In the genomic region with DNA sequence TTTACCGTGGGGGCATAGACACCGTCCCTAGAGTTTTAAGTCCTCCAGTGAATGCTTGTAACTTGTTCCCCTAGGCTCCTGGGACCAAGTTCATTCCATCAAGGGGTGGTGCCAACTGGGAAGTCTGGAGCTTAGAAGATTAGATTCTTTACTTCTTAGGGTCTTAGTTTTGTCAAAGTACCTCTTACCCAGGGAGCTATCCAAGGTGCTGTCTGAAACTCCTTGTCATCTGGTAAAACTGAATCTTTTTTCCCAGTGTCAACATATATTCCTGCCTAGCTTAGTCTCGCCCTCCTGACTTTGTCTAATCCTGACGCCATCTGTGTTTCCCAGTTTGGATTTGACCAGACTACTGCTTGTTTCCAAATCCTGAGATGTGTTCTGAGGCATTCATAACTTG, we compare ENCODE assay signal across 14 cellular contexts. TPM values are rescaled to one million over a fixed set of nuclear protein-coding genes. Genes with fewer than 3 reads are reported as not detected.
DNase-seq lines count a peak whose midpoint lies in the region; TF ChIP-seq lines count a peak whose summit lies in the region.
"Had no signal": no experiment of that assay in that cellular context is flagged by ENCODE, and none has a peak within 500 bp of the region (broad histone marks: within the 10 kb centered on the region; RNA-seq: fewer than 3 reads in every experiment).

No MANE protein-coding gene starts in this region.

- CTCF ChIA-PET in CD4-positive, alpha-beta memory T cell (lab: Charles Lee; ENCODE audit: partially characterized antibody): interaction anchor here (2.7 kb wide), 1 partner anchor 25 kb away, joined by 10 read pairs; no protein-coding TSS in a partner anchor

- H3K27ac ChIP-seq in CD4-positive, alpha-beta memory T cell (ENCODE audit: low read depth, low read length): no peak overlapping the region
- H3K27ac ChIP-seq: HL-60 had no signal

- no peaks in the 10 kb centered on the region for H3K27me3 ChIP-seq in CD4-positive, alpha-beta memory T cell (ENCODE audit: insufficient read depth, low read length)
- no peaks in the 10 kb centered on the region for H3K27me3 ChIP-seq in BE2C

- H3K4me3 ChIP-seq in choroid plexus epithelial cell (ENCODE audit: low read depth, low read length) (no peak overlapping the region), BE2C (ENCODE audit: low read depth, low read length) (no peak overlapping the region)
- H3K4me3 ChIP-seq in CD4-positive, alpha-beta memory T cell (ENCODE audit: low read length in 2 of 2): no peak overlapping the region

- H3K36me3 ChIP-seq in CD4-positive, alpha-beta memory T cell (ENCODE audit: insufficient read depth, low read length): no peaks in the 10 kb centered on the region
- no peaks in the 10 kb centered on the region for H3K36me3 ChIP-seq in BE2C

- no peak overlapping the region for H3K4me3 Mint-ChIP-seq in CD4-positive, alpha-beta memory T cell
- H3K4me3 Mint-ChIP-seq: activated naive CD8-positive, alpha-beta T cell; effector memory CD8-positive, alpha-beta T cell; T-helper 1 cell treated with Interleukin-12 subunit alpha and Interleukin-12 subunit beta and Interleukin-4 antibody, amounts not matched to agents 30 μg/mL and 1 μg/mL, for 36 hours had no signal

- peaks cover 0 to 5% (median 0%) of the 10 kb centered on the region in 4 donors for H3K4me1 Mint-ChIP-seq in CD4-positive, alpha-beta memory T cell

- DNase-seq in ELR (ENCODE audit: low read depth): peak; percentile 34
- peak; percentile 98 for DNase-seq in NCI-H82 (lab: John Stamatoyannopoulos, UW)
- peak; percentile 61 for DNase-seq in choroid plexus epithelial cell (ENCODE audit: low read depth)
- DNase-seq in myocyte (ENCODE audit: low read depth): peak; percentile 69
- DNase-seq in CD4-positive, alpha-beta memory T cell: no peak
- no peak for DNase-seq in NCI-H1105 treated with DMSO at 0.1 percent for 48 hours (lab: John Stamatoyannopoulos, UW)
- DNase-seq in BE2C: no peak
- no peak for DNase-seq in stimulated activated CD4-positive, alpha-beta T cell treated with anti-CD3 and anti-CD28 coated beads, Interleukin-15, amount 100 ng/mL, for 24 hours
- DNase-seq: activated CD8-positive, alpha-beta memory T cell treated with anti-CD3 and anti-CD28 coated beads for 24 hours; effector memory CD8-positive, alpha-beta T cell; NCI-H1436 had no signal

- no peak overlapping the region for H3K27ac Mint-ChIP-seq in CD4-positive, alpha-beta memory T cell
- H3K27ac Mint-ChIP-seq: activated naive CD8-positive, alpha-beta T cell; effector memory CD8-positive, alpha-beta T cell; T-helper 1 cell treated with Interleukin-12 subunit alpha and Interleukin-12 subunit beta and Interleukin-4 antibody, amounts not matched to agents 30 μg/mL and 1 μg/mL, for 36 hours had no signal

- POLR2A ChIA-PET in CD4-positive, alpha-beta memory T cell (lab: Charles Lee; ENCODE audit: partially characterized antibody): no interaction called here

- no peaks in the 10 kb centered on the region for H3K36me3 Mint-ChIP-seq in CD4-positive, alpha-beta memory T cell
- H3K36me3 Mint-ChIP-seq: activated naive CD8-positive, alpha-beta T cell had no signal

- no peaks in the 10 kb centered on the region for H3K9me3 ChIP-seq in CD4-positive, alpha-beta memory T cell (ENCODE audit: control insufficient read depth in 1 of 2, low read length in 2 of 2)
- H3K9me3 ChIP-seq in BE2C: no peaks in the 10 kb centered on the region

- H3K9me3 Mint-ChIP-seq in CD4-positive, alpha-beta memory T cell: peaks cover 0 to 4% (median 0%) of the 10 kb centered on the region in 8 donors
- H3K9me3 Mint-ChIP-seq: effector memory CD8-positive, alpha-beta T cell; T-helper 1 cell treated with Interleukin-12 subunit alpha and Interleukin-12 subunit beta and Interleukin-4 antibody, amounts not matched to agents 30 μg/mL and 1 μg/mL, for 36 hours had no signal

- H3K4me1 ChIP-seq in CD4-positive, alpha-beta memory T cell (ENCODE audit: insufficient read depth, low read length): no peaks in the 10 kb centered on the region
- H3K4me1 ChIP-seq in BE2C: peaks cover 7% of the 10 kb centered on the region

- TF ChIP-seq CTCF in choroid plexus epithelial cell (conservative IDR thresholded peaks at IDR 0.05; ENCODE audit: low read depth, low read length) (no peak), BE2C (IDR thresholded peaks at IDR 0.05; ENCODE audit: low read depth, low read length) (no peak)

- H3K27me3 Mint-ChIP-seq in CD4-positive, alpha-beta memory T cell: peaks cover 5 to 13% of the 10 kb centered on the region in 2 donors

- intact Hi-C loops in CD4-positive, alpha-beta memory T cell (cut with micrococcal nuclease): no loop called here

RNA-seq across cellular contexts. Expression of a gene that starts 41.6 kb away (rescaled TPM):
- 93.5 and 163 TPM in 2 replicates for total RNA-seq in myocyte
- 41.9 TPM for polyA plus RNA-seq in myocyte (2012)
- total RNA-seq in CD4-positive, alpha-beta memory T cell: not detected
- polyA plus RNA-seq in CD4-positive, alpha-beta memory T cell: not detected
- polyA plus RNA-seq in BE2C (2012; ENCODE audit: insufficient read depth, insufficient read length, low read depth): not detected

Comparison
In these comparisons a context has a peak if more than half of its experiments do, and no peak if none do; other contexts are left out.
1. DNase-seq: peak in ELR (single experiment), NCI-H82 (single experiment), choroid plexus epithelial cell (single experiment) and myocyte (single experiment); none in CD4-positive, alpha-beta memory T cell (0 of 5), NCI-H1105 treated with DMSO at 0.1 percent for 48 hours (single experiment), BE2C (single experiment) and stimulated activated CD4-positive, alpha-beta T cell treated with anti-CD3 and anti-CD28 coated beads, Interleukin-15, amount 100 ng/mL, for 24 hours (single experiment).
2. RNA of a gene that starts 41.6 kb away (total RNA-seq): 93.5 to 163 TPM in myocyte; not detected in CD4-positive, alpha-beta memory T cell; every median in the first group is over 10 times any median in the second.